1 cellular context compared by ENCODE assay signal in the genomic region with DNA sequence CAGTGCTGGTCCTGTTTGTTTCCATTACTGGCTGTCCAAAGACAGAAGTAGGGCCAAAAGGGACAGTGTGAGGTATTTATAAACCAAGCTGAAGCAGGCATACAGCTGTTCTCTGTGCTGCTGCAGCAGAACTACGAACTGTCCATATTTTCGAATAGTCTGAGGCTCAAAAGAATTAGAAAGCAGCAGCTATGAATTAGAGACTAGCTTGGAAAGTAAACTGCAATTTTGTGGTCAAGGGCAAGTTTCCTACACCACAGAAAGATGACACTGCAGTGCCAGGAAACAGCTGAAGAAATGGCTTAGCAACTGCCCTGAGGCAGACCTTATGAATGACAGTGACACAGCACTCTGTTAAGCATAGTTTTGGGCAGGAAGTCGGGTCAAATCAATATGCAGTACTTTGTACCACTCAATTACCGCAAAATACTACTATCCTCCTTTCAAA.
TF ChIP-seq lines count a peak whose summit lies in the region.

No MANE protein-coding gene starts in this region.

TF ChIP-seq in GM23338, 12 proteins besides CTCF, POLR2A, EP300 and RAD21 (continued from another document):
- no peak for TF ChIP-seq EZH2phosphoT487 (IDR thresholded peaks at IDR 0.05; ENCODE audit: unreplicated experiment)
- TF ChIP-seq, protein P1, sequence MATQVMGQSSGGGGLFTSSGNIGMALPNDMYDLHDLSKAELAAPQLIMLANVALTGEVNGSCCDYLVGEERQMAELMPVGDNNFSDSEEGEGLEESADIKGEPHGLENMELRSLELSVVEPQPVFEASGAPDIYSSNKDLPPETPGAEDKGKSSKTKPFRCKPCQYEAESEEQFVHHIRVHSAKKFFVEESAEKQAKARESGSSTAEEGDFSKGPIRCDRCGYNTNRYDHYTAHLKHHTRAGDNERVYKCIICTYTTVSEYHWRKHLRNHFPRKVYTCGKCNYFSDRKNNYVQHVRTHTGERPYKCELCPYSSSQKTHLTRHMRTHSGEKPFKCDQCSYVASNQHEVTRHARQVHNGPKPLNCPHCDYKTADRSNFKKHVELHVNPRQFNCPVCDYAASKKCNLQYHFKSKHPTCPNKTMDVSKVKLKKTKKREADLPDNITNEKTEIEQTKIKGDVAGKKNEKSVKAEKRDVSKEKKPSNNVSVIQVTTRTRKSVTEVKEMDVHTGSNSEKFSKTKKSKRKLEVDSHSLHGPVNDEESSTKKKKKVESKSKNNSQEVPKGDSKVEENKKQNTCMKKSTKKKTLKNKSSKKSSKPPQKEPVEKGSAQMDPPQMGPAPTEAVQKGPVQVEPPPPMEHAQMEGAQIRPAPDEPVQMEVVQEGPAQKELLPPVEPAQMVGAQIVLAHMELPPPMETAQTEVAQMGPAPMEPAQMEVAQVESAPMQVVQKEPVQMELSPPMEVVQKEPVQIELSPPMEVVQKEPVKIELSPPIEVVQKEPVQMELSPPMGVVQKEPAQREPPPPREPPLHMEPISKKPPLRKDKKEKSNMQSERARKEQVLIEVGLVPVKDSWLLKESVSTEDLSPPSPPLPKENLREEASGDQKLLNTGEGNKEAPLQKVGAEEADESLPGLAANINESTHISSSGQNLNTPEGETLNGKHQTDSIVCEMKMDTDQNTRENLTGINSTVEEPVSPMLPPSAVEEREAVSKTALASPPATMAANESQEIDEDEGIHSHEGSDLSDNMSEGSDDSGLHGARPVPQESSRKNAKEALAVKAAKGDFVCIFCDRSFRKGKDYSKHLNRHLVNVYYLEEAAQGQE (IDR thresholded peaks at IDR 0.05; ENCODE audit: unreplicated experiment) = no peak
- TF ChIP-seq ZNF331 (CRISPR knock-in tag; IDR thresholded peaks at IDR 0.05; ENCODE audit: low read depth) = no peak
- no peak for TF ChIP-seq EZH2 (IDR thresholded peaks at IDR 0.05; ENCODE audit: low read depth, unreplicated experiment)
